In genomic region chr3:30768703-30769550, GRCh38 we compare ENCODE assay signal across 8 cellular contexts.
DNase-seq lines count a peak whose midpoint lies in the region; ATAC-seq, FAIRE-seq and TF ChIP-seq lines count a peak whose summit lies in the region.

No MANE protein-coding gene starts in this region.

- H3K4me3 ChIP-seq in HEK293 (ENCODE audit: low read depth, low read length) (no peak overlapping the region), endodermal cell (ENCODE audit: low read length) (no peak overlapping the region), mucosa of descending colon (no peak overlapping the region)

- no peaks in the 10 kb centered on the region for H3K9me3 ChIP-seq in HEK293 (ENCODE audit: control insufficient read depth, insufficient read depth, low read depth, low read length)
- no peaks in the 10 kb centered on the region for H3K9me3 ChIP-seq in endodermal cell (ENCODE audit: control insufficient read depth, low read length)
- no peaks in the 10 kb centered on the region for H3K9me3 ChIP-seq in mucosa of descending colon

- TF ChIP-seq CTCF in D721Med (IDR thresholded peaks at IDR 0.05; ENCODE audit: insufficient read depth, missing control alignments) (peak; percentile 88), HEK293 (tag by site-specific recombination; IDR thresholded peaks at IDR 0.05) (no peak), endodermal cell (conservative IDR thresholded peaks at IDR 0.05) (peak; percentile 91), mucosa of descending colon (IDR thresholded peaks at IDR 0.05) (peak; percentile 68)

- ATAC-seq in mucosa of descending colon (peak; percentile 62), HG02884 (IDR thresholded peaks at IDR 0.05; ENCODE audit: unreplicated experiment) (no peak)

- H3K27ac ChIP-seq in HEK293 (ENCODE audit: extremely low read depth, low read depth, low read length) (no peak overlapping the region), endodermal cell (ENCODE audit: low read depth, low read length) (no peak overlapping the region)

- H3K9me3 Mint-ChIP-seq in endodermal cell, result no peaks in the 10 kb centered on the region

- no peak overlapping the region for H3K9ac ChIP-seq in endodermal cell (ENCODE audit: extremely low read depth, low read length, poor library complexity, severe bottlenecking)

- H3K4me1 ChIP-seq in HEK293 (ENCODE audit: control insufficient read depth, insufficient read depth, low read length) (no peaks in the 10 kb centered on the region), endodermal cell (ENCODE audit: control insufficient read depth, insufficient read depth, low read length) (no peaks in the 10 kb centered on the region), mucosa of descending colon (ENCODE audit: low read depth) (no peaks in the 10 kb centered on the region)

- H3K4me3 Mint-ChIP-seq in endodermal cell, result no peak overlapping the region

- FAIRE-seq in D721Med (lab: Jason Lieb, UNC), result no peak

- CTCF ChIA-PET in HEK293 (lab: Yijun Ruan, JAX), result interaction anchor here (0.5 to 2.4 kb wide), 13 partner anchors 8 to 599 kb away, joined by 3 to 7 read pairs (median 3); no protein-coding TSS in a partner anchor

- no peaks in the 10 kb centered on the region for H3K27me3 ChIP-seq in endodermal cell (ENCODE audit: control insufficient read depth, insufficient read depth, low read length, poor library complexity, severe bottlenecking)

- 61 to 66% methylated on average over 6 to 9 of the region's 9 CpGs for WGBS in endodermal cell (ENCODE audit: insufficient coverage in 1 of 2, insufficient read length in 1 of 2), 2 experiments

- H3K36me3 Mint-ChIP-seq in endodermal cell (ENCODE audit: low read depth), result no peaks in the 10 kb centered on the region

- DNase-seq in D721Med (ENCODE audit: insufficient read length, low spot score) (no peak), NCI-H526 (lab: John Stamatoyannopoulos, UW) (peak; percentile 28 to 75), endodermal cell (peak; percentile 92), mucosa of descending colon (peak; percentile 58 to 90 (median 73))
- DNase-seq in activated CD8-positive, alpha-beta memory T cell treated with anti-CD3 and anti-CD28 coated beads for 1 hour (ENCODE audit: extremely low read depth in 1 of 2, low read depth in 1 of 2), result peak; percentile 24 to 54
- DNase-seq in stimulated activated CD8-positive, alpha-beta memory T cell treated with anti-CD3 and anti-CD28 coated beads, Interleukin-4, amount 100 ng/mL, for 4 hours (ENCODE audit: low read depth in 2 of 2, low spot score in 1 of 2), result peak; percentile 45 to 58

- POLR2A ChIA-PET in HEK293 (lab: Yijun Ruan, JAX), result no interaction called here

- H3K27me3 Mint-ChIP-seq in endodermal cell (ENCODE audit: insufficient read depth), result no peaks in the 10 kb centered on the region

- H3K27ac Mint-ChIP-seq in endodermal cell, result no peak overlapping the region

- peaks cover 5% of the 10 kb centered on the region for H3K4me1 Mint-ChIP-seq in endodermal cell

- no peaks in the 10 kb centered on the region for H3K36me3 ChIP-seq in HEK293 (ENCODE audit: control insufficient read depth in 2 of 2, insufficient read depth in 1 of 2, low read length in 2 of 2)
- H3K36me3 ChIP-seq in endodermal cell (ENCODE audit: control insufficient read depth, insufficient read depth, low read length), result no peaks in the 10 kb centered on the region
- no peaks in the 10 kb centered on the region for H3K36me3 ChIP-seq in mucosa of descending colon (ENCODE audit: low read depth)

- intact Hi-C loops in mucosa of descending colon (cut with DNase I, micrococcal nuclease), result no loop called here

TF ChIP-seq in HEK293, 187 proteins besides CTCF, POLR2A, EP300 and RAD21:
- no peak for TF ChIP-seq ZNF768 (tag by site-specific recombination; IDR thresholded peaks at IDR 0.05)
- TF ChIP-seq ZNF654 (tag by site-specific recombination; IDR thresholded peaks at IDR 0.05; ENCODE audit: low read depth), result peak; percentile 65
- peak; percentile 50; the same call in 1 of the 2 replicates for TF ChIP-seq TCF7L2 (IDR thresholded peaks at IDR 0.05; ENCODE audit: borderline replicate concordance, low read depth, low read length)
